In genomic region chr5:148397968-148398595, GRCh38 we compare ENCODE assay signal across 10 cellular contexts. TPM values are rescaled to one million over a fixed set of nuclear protein-coding genes. Genes with fewer than 3 reads are reported as not detected.
DNase-seq lines count a peak whose midpoint lies in the region; ATAC-seq and TF ChIP-seq lines count a peak whose summit lies in the region.
"Had no signal": no experiment of that assay in that cellular context is flagged by ENCODE, and none has a peak within 500 bp of the region (broad histone marks: within the 10 kb centered on the region; RNA-seq: fewer than 3 reads in every experiment).

No MANE protein-coding gene starts in this region.

- BruUV-seq in Caco-2 (replicated peaks; lab: Mats Ljungman, UMichigan), result no TSS peak

- ATAC-seq in lower lobe of right lung (peak; percentile 82 to 83), GM18505 (IDR thresholded peaks at IDR 0.05; ENCODE audit: unreplicated experiment) (no peak), HG03354 (IDR thresholded peaks at IDR 0.05; ENCODE audit: poor library complexity, severe bottlenecking, unreplicated experiment) (no peak)

- TF ChIP-seq RAD21 in Ishikawa (IDR thresholded peaks at IDR 0.05; ENCODE audit: low read depth), result no peak

- H3K4me3 ChIP-seq in Caco-2 (ENCODE audit: low read depth, low read length) (no peak overlapping the region), WERI-Rb-1 (ENCODE audit: low read depth, low read length) (no peak overlapping the region), lower lobe of right lung (no peak overlapping the region)
- H3K4me3 ChIP-seq: transverse colon had no signal

- H3K9me3 ChIP-seq in Caco-2, result no peaks in the 10 kb centered on the region
- no peaks in the 10 kb centered on the region for H3K9me3 ChIP-seq in WERI-Rb-1 (ENCODE audit: severe bottlenecking)
- no peaks in the 10 kb centered on the region for H3K9me3 ChIP-seq in lower lobe of right lung
- H3K9me3 ChIP-seq: transverse colon had no signal

- intact Hi-C loops in Caco-2 (cut with micrococcal nuclease; ENCODE audit: unreplicated experiment) (loop anchor here (1.0 kb wide), 1 partner anchor 15 kb away; the partner anchor contains the start of gene FBXO38), lower lobe of right lung (cut with DNase I) (no loop called here)

- H3K4me3 Mint-ChIP-seq in Caco-2 (ENCODE audit: unreplicated experiment), result peak overlapping the region; percentile 27
- H3K4me3 Mint-ChIP-seq: dendritic cell treated with granulocyte-macrophage colony-stimulating factor and Interleukin-4, amounts not matched to agents 40 ng/mL and 50 ng/mL, for 4 days had no signal

- no peaks in the 10 kb centered on the region for H3K9me3 Mint-ChIP-seq in Caco-2 (ENCODE audit: unreplicated experiment)
- H3K9me3 Mint-ChIP-seq: dendritic cell treated with granulocyte-macrophage colony-stimulating factor and Interleukin-4, amounts not matched to agents 40 ng/mL and 50 ng/mL, for 4 days had no signal

- TF ChIP-seq EP300 in Ishikawa (IDR thresholded peaks at IDR 0.05; ENCODE audit: borderline replicate concordance), result no peak

- no peak for TF ChIP-seq POLR2A in GM18505 (IDR thresholded peaks at IDR 0.05; ENCODE audit: borderline replicate concordance, extremely low read depth, insufficient read depth, insufficient read length)

- POLR2A ChIA-PET in Caco-2 (lab: Charles Lee), result interaction anchor here (0.5 to 1.2 kb wide), 3 partner anchors 14 to 233 kb away, joined by 3 to 5 read pairs (median 4); no protein-coding TSS in a partner anchor

- DNase-seq in Caco-2 (peak; percentile 64 to 75), WERI-Rb-1 (peak; percentile 53), lower lobe of right lung (no peak), NCI-H1105 treated with DMSO at 0.1 percent for 48 hours (lab: John Stamatoyannopoulos, UW) (no peak), OCI-M2 (lab: John Stamatoyannopoulos, UW; ENCODE audit: unreplicated experiment) (no peak)
- DNase-seq: transverse colon had no signal

- no peak overlapping the region for H3K27ac ChIP-seq in WERI-Rb-1
- peak overlapping the region; percentile 6 for H3K27ac ChIP-seq in lower lobe of right lung

- peak overlapping the region; percentile 67 for H3K27ac Mint-ChIP-seq in Caco-2 (ENCODE audit: unreplicated experiment)
- H3K27ac Mint-ChIP-seq: dendritic cell treated with granulocyte-macrophage colony-stimulating factor and Interleukin-4, amounts not matched to agents 40 ng/mL and 50 ng/mL, for 4 days had no signal

- TF ChIP-seq CTCF in Caco-2 (IDR thresholded peaks at IDR 0.05; ENCODE audit: insufficient read depth in 1 of 2, low read depth in 1 of 2, low read length in 1 of 2, severe bottlenecking in 1 of 2, unreplicated experiment in 1 of 2) (no peak), WERI-Rb-1 (IDR thresholded peaks at IDR 0.05; ENCODE audit: low read depth, low read length) (no peak), lower lobe of right lung (IDR thresholded peaks at IDR 0.05) (no peak)

- no peaks in the 10 kb centered on the region for H3K27me3 Mint-ChIP-seq in Caco-2 (ENCODE audit: insufficient read depth, unreplicated experiment)
- H3K27me3 Mint-ChIP-seq: dendritic cell treated with granulocyte-macrophage colony-stimulating factor and Interleukin-4, amounts not matched to agents 40 ng/mL and 50 ng/mL, for 4 days had no signal

- CTCF ChIA-PET in Caco-2 (lab: Charles Lee), result interaction anchor here (0.7 to 2.2 kb wide), 7 partner anchors 10 to 333 kb away, joined by 3 to 18 read pairs (median 5); partner anchors contain the start of gene FBXO38

- H3K36me3 ChIP-seq in Caco-2 (ENCODE audit: control insufficient read depth, insufficient read depth, low read length) (0 out of 2 replicates have a peak, but pooled peaks cover 1% of the 10 kb centered on the region), WERI-Rb-1 (peaks cover 61% of the 10 kb centered on the region), lower lobe of right lung (peaks cover 50% of the 10 kb centered on the region)

- H3K4me1 ChIP-seq in Caco-2 (peaks cover 46% of the 10 kb centered on the region), lower lobe of right lung (peaks cover 77% of the 10 kb centered on the region)

- peaks cover 40% of the 10 kb centered on the region for H3K36me3 Mint-ChIP-seq in Caco-2 (ENCODE audit: insufficient read depth, unreplicated experiment)

- H3K27me3 ChIP-seq in Caco-2 (replicated peaks; ENCODE audit: control insufficient read depth, insufficient read depth, low read length), result no peaks in the 10 kb centered on the region
- H3K27me3 ChIP-seq in WERI-Rb-1 (ENCODE audit: insufficient read depth, low read depth, severe bottlenecking), result no peaks in the 10 kb centered on the region
- H3K27me3 ChIP-seq in lower lobe of right lung (ENCODE audit: low read depth), result no peaks in the 10 kb centered on the region
- H3K27me3 ChIP-seq: transverse colon had no signal

- peaks cover 35% of the 10 kb centered on the region for H3K4me1 Mint-ChIP-seq in Caco-2 (ENCODE audit: low read depth, unreplicated experiment)

TF ChIP-seq in Ishikawa, 13 proteins besides CTCF, POLR2A, EP300 and RAD21:
- peak; percentile 86 for TF ChIP-seq CEBPB (IDR thresholded peaks at IDR 0.05)
- TF ChIP-seq USF1 (IDR thresholded peaks at IDR 0.05), result no peak
TF ChIP-seq in Ishikawa: peak in this region for 1.

RNA-seq across cellular contexts. Expression of gene FBXO38, which starts 14.3 kb away (rescaled TPM):
- 36.7 and 45.5 TPM in 2 replicates for total RNA-seq in Caco-2 (2022)
- total RNA-seq in lower lobe of right lung, result 72.9 TPM

Comparison
In these comparisons a context has a peak if more than half of its experiments do, and no peak if none do; other contexts are left out.
1. DNase-seq: peak in Caco-2 (2 of 2) and WERI-Rb-1 (single experiment); none in lower lobe of right lung (single experiment), NCI-H1105 treated with DMSO at 0.1 percent for 48 hours (single experiment) and OCI-M2 (single experiment).
2. ATAC-seq: peak in lower lobe of right lung (2 of 2); none in GM18505 (single experiment) and HG03354 (single experiment).